23 cellular contexts compared by ENCODE assay signal in the genomic region with DNA sequence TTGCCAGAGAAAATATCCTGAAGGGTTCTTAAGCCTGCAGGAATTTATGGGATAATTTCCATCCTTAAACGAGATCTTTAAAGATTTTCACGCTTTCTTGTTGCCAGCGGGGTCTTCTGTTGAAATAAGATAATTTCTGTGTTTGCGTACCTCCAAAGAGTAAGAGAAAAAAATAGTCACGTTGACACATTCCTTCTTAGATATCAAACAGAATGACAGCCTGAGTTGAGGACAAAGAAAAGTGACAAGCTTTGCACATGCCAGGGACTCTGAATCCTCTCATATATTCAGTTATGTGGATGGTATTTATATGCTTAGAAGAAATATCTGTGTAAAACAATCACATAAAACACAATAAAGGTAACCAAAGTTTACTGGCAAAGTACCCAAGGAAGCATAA.
"Had no signal": no experiment of that assay in that cellular context is flagged by ENCODE, and none has a peak within 500 bp of the region (broad histone marks: within the 10 kb centered on the region; RNA-seq: fewer than 3 reads in every experiment).

No MANE protein-coding gene starts in this region.

- H3K27ac ChIP-seq: colonic mucosa, coronary artery, dorsolateral prefrontal cortex, epithelial cell of prostate, esophagus muscularis mucosa, esophagus squamous epithelium, foreskin keratinocyte, gastrocnemius medialis, gastroesophageal sphincter had no signal

- H3K4me3 ChIP-seq: colonic mucosa, coronary artery, dorsolateral prefrontal cortex, esophagus muscularis mucosa, esophagus squamous epithelium, gastrocnemius medialis, gastroesophageal sphincter had no signal

- H3K9me3 Mint-ChIP-seq: dendritic cell treated with granulocyte-macrophage colony-stimulating factor and Interleukin-4, amounts not matched to agents 40 ng/mL and 50 ng/mL, for 4 days; effector memory CD8-positive, alpha-beta T cell; endodermal cell had no signal

- H3K27me3 ChIP-seq: colonic mucosa, esophagus muscularis mucosa, esophagus squamous epithelium, foreskin keratinocyte, gastrocnemius medialis, gastroesophageal sphincter had no signal

- DNase-seq: colonic mucosa; cortex of kidney; dermis blood vessel endothelial cell; dorsolateral prefrontal cortex; effector CD4-positive, alpha-beta T cell; effector CD8-positive, alpha-beta T cell; effector memory CD4-positive, alpha-beta T cell; effector memory CD8-positive, alpha-beta T cell; endodermal cell; erythroblast; esophagus squamous epithelium; foreskin fibroblast; foreskin keratinocyte; foreskin melanocyte; gastrocnemius medialis; glutamatergic neuron; head of caudate nucleus had no signal

- H3K36me3 ChIP-seq: colonic mucosa, esophagus muscularis mucosa, esophagus squamous epithelium, gastrocnemius medialis, gastroesophageal sphincter had no signal

- H3K9me3 ChIP-seq: colonic mucosa, esophagus muscularis mucosa, esophagus squamous epithelium, gastrocnemius medialis, gastroesophageal sphincter had no signal

- H3K27ac Mint-ChIP-seq: dendritic cell treated with granulocyte-macrophage colony-stimulating factor and Interleukin-4, amounts not matched to agents 40 ng/mL and 50 ng/mL, for 4 days; effector memory CD8-positive, alpha-beta T cell; endodermal cell had no signal

- ATAC-seq: effector memory CD8-positive, alpha-beta T cell; esophagus mucosa; foreskin keratinocyte; gastrocnemius medialis; gastroesophageal sphincter had no signal

- H3K4me3 Mint-ChIP-seq: dendritic cell treated with granulocyte-macrophage colony-stimulating factor and Interleukin-4, amounts not matched to agents 40 ng/mL and 50 ng/mL, for 4 days; effector memory CD8-positive, alpha-beta T cell; endodermal cell had no signal

- H3K4me1 ChIP-seq: colonic mucosa, esophagus muscularis mucosa, esophagus squamous epithelium, foreskin keratinocyte, gastrocnemius medialis, gastroesophageal sphincter had no signal

- H3K27me3 Mint-ChIP-seq: dendritic cell treated with granulocyte-macrophage colony-stimulating factor and Interleukin-4, amounts not matched to agents 40 ng/mL and 50 ng/mL, for 4 days had no signal
